Comparison of ENCODE assay signal across 15 cellular contexts in genomic region chr19:48784527-48784926, GRCh38. TPM values are rescaled to one million over a fixed set of nuclear protein-coding genes. Genes with fewer than 3 reads are reported as not detected.
DNase-seq lines count a peak whose midpoint lies in the region; ATAC-seq and TF ChIP-seq lines count a peak whose summit lies in the region.
"Had no signal": no experiment of that assay in that cellular context is flagged by ENCODE, and none has a peak within 500 bp of the region (broad histone marks: within the 10 kb centered on the region; RNA-seq: fewer than 3 reads in every experiment).

No MANE protein-coding gene starts in this region.

- DNase-seq in cardiac muscle cell (ENCODE audit: low read depth in 1 of 2, low spot score in 1 of 2), result peak; percentile 25 to 48
- no peak for DNase-seq in Right ventricle myocardium superior
- DNase-seq in OCI-M1 (lab: John Stamatoyannopoulos, UW), result peak; percentile 86
- no peak for DNase-seq in stomach
- DNase-seq in activated naive CD4-positive, alpha-beta T cell treated with Interleukin-2 at 50 U/mL for 16 hours, result no peak
- no peak for DNase-seq in dedifferentiated amniotic fluid mesenchymal stem cell (ENCODE audit: extremely low spot score)
- DNase-seq: activated CD4-positive, CD25-positive, alpha-beta regulatory T cell treated with anti-CD3 and anti-CD28 coated beads, Interleukin-2, amount 50 U/mL, for 72 hours; NCI-H187; transverse colon had no signal

- H3K27ac Mint-ChIP-seq in dendritic cell treated with granulocyte-macrophage colony-stimulating factor and Interleukin-4, amounts not matched to agents 40 ng/mL and 50 ng/mL, for 4 days, result peak overlapping the region; percentile 69
- H3K27ac Mint-ChIP-seq: memory B cell had no signal

- H3K27ac ChIP-seq in cardiac muscle cell, result no peak overlapping the region
- H3K27ac ChIP-seq in stomach, result peak overlapping the region in 4 of 5 donors; percentile 25 to 86 (median 36)
- H3K27ac ChIP-seq: A549, transverse colon had no signal

- H3K36me3 Mint-ChIP-seq in dendritic cell treated with granulocyte-macrophage colony-stimulating factor and Interleukin-4, amounts not matched to agents 40 ng/mL and 50 ng/mL, for 4 days (ENCODE audit: low read depth), result no peaks in the 10 kb centered on the region
- H3K36me3 Mint-ChIP-seq: memory B cell had no signal

- ATAC-seq in Right ventricle myocardium superior (ENCODE audit: poor library complexity) (no peak), HG02852 (IDR thresholded peaks at IDR 0.05; ENCODE audit: unreplicated experiment) (no peak)
- ATAC-seq: SK-N-SH treated with all-trans-retinoic acid at 6 μM for 48 hours had no signal

- no peak for TF ChIP-seq EP300 in stomach (IDR thresholded peaks at IDR 0.05)

- H3K27me3 ChIP-seq in cardiac muscle cell (no peaks in the 10 kb centered on the region), stomach (no peaks in the 10 kb centered on the region)

- H3K36me3 ChIP-seq in cardiac muscle cell (no peaks in the 10 kb centered on the region), stomach (no peaks in the 10 kb centered on the region)
- H3K36me3 ChIP-seq: transverse colon had no signal

- no peaks in the 10 kb centered on the region for H3K4me1 ChIP-seq in cardiac muscle cell (ENCODE audit: low read depth)
- H3K4me1 ChIP-seq in stomach, result peaks cover 11 to 41% (median 30%) of the 10 kb centered on the region in 4 donors

- H3K4me3 ChIP-seq in cardiac muscle cell (no peak overlapping the region), stomach (no peak overlapping the region)
- H3K4me3 ChIP-seq: A549, transverse colon had no signal

- intact Hi-C loops in Right ventricle myocardium superior (cut with DNase I) (loop anchor here (10.0 kb wide), 1 partner anchor 110 kb away; the partner anchor contains the start of gene NTN5), stomach (cut with DNase I; ENCODE audit: low total_unique reads) (no loop called here)
- intact Hi-C loops in dendritic cell treated with granulocyte-macrophage colony-stimulating factor and Interleukin-4, amounts not matched to agents 40 ng/mL and 50 ng/mL, for 4 days (cut with micrococcal nuclease), result loop anchor here (10.0 kb wide), 1 partner anchor 140 kb away; the partner anchor contains the start of gene CA11

- 23 to 46% (median 36%) methylated on average over 5 of the region's 5 CpGs for WGBS in stomach, 5 donors

- TF ChIP-seq CTCF in cardiac muscle cell (IDR thresholded peaks at IDR 0.05; ENCODE audit: low read depth, low read length) (peak; percentile 31), stomach (IDR thresholded peaks at IDR 0.05) (peak in 4 of 7 experiments; percentile 27 to 77 (median 48))

- H3K27me3 Mint-ChIP-seq in dendritic cell treated with granulocyte-macrophage colony-stimulating factor and Interleukin-4, amounts not matched to agents 40 ng/mL and 50 ng/mL, for 4 days, result peaks cover 2% of the 10 kb centered on the region
- H3K27me3 Mint-ChIP-seq: memory B cell had no signal

- no peak for TF ChIP-seq POLR2A in stomach (IDR thresholded peaks at IDR 0.05)

- H3K4me1 Mint-ChIP-seq in dendritic cell treated with granulocyte-macrophage colony-stimulating factor and Interleukin-4, amounts not matched to agents 40 ng/mL and 50 ng/mL, for 4 days (ENCODE audit: low read depth), result peaks cover 39% of the 10 kb centered on the region

- H3K9me3 ChIP-seq in cardiac muscle cell (ENCODE audit: low read depth), result no peaks in the 10 kb centered on the region
- H3K9me3 ChIP-seq in stomach, result no peaks in the 10 kb centered on the region
- H3K9me3 ChIP-seq: A549, transverse colon had no signal

- no peak overlapping the region for H3K4me3 Mint-ChIP-seq in dendritic cell treated with granulocyte-macrophage colony-stimulating factor and Interleukin-4, amounts not matched to agents 40 ng/mL and 50 ng/mL, for 4 days
- H3K4me3 Mint-ChIP-seq: memory B cell had no signal

- peaks cover 8% of the 10 kb centered on the region for H3K9me3 Mint-ChIP-seq in dendritic cell treated with granulocyte-macrophage colony-stimulating factor and Interleukin-4, amounts not matched to agents 40 ng/mL and 50 ng/mL, for 4 days
- H3K9me3 Mint-ChIP-seq: memory B cell had no signal

RNA-seq across cellular contexts. Expression of gene BCAT2, which starts 26.3 kb away (rescaled TPM):
- total RNA-seq in cardiac muscle cell, result 127 and 144 TPM in 2 replicates
- 154 and 157 TPM in 2 replicates for polyA plus RNA-seq in cardiac muscle cell
- 59.5 TPM for total RNA-seq in Right ventricle myocardium superior
- 100 to 1,000 TPM in 1 of 5 donors, 10 to 100 TPM in 4; 22.0 to 320 (median 23.9) TPM for total RNA-seq in stomach
- polyA plus RNA-seq in stomach, result 10 to 100 TPM; 65.8 to 74.5 (median 68.5) TPM

RNA-seq across cellular contexts. Expression of gene FGF21, which starts 29.2 kb away (rescaled TPM):
- not detected in 2 replicates for total RNA-seq in cardiac muscle cell
- not detected in 2 replicates for polyA plus RNA-seq in cardiac muscle cell
- total RNA-seq in Right ventricle myocardium superior, result not detected
- not detected for total RNA-seq in stomach
- not detected for polyA plus RNA-seq in stomach
- total RNA-seq: HT-29, transverse colon had no signal

RNA-seq across cellular contexts. Expression of gene FUT1, which starts 32.1 kb away (rescaled TPM):
- total RNA-seq in cardiac muscle cell (0.14 and 0.21 TPM in 2 replicates), Right ventricle myocardium superior (1.8 TPM), stomach (10 to 100 TPM in 2 of 5 donors, 1 to 10 TPM in 2, not detected in 1; 7.0 to 54.5 (median 11.1) TPM)
- polyA plus RNA-seq in cardiac muscle cell (not detected in 2 replicates), stomach (1 to 10 TPM; 7.2 to 7.5 (median 7.2) TPM)

RNA-seq across cellular contexts. Expression of gene IZUMO1, which starts 37.8 kb away (rescaled TPM):
- total RNA-seq in cardiac muscle cell, result not detected in 2 replicates
- polyA plus RNA-seq in cardiac muscle cell, result 0.94 TPM in 1 of 2 replicates, not detected in the other
- total RNA-seq in Right ventricle myocardium superior, result 0.73 TPM
- total RNA-seq in stomach, result 10 to 100 TPM in 2 of 5 donors, under 1 TPM in 1, not detected in 2; 0.73 to 14.3 (median 10.7) TPM
- 1 to 10 TPM in 1 of 3 donors, under 1 TPM in 1, not detected in 1; 0.62 to 4.0 TPM for polyA plus RNA-seq in stomach
- total RNA-seq: transverse colon had no signal
- polyA plus RNA-seq: A549 had no signal

RNA-seq across cellular contexts. Expression of gene RASIP1, which starts 44.1 kb away (rescaled TPM):
- total RNA-seq in cardiac muscle cell (3.2 and 5.5 TPM in 2 replicates), Right ventricle myocardium superior (15.1 TPM), stomach (10 to 100 TPM in 1 of 5 donors, 1 to 10 TPM in 4; 4.7 to 26.8 (median 8.8) TPM)
- polyA plus RNA-seq in cardiac muscle cell (1.5 and 2.9 TPM in 2 replicates), stomach (10 to 100 TPM; 11.1 to 44.9 (median 29.3) TPM)

Comparison
In these comparisons a context has a peak if more than half of its experiments do, and no peak if none do; other contexts are left out.
1. DNase-seq: peak in cardiac muscle cell (2 of 2) and OCI-M1 (single experiment); none in Right ventricle myocardium superior (single experiment), stomach (single experiment), activated naive CD4-positive, alpha-beta T cell treated with Interleukin-2 at 50 U/mL for 16 hours (single experiment) and dedifferentiated amniotic fluid mesenchymal stem cell (single experiment).